ENCODE assay signal across 8 cellular contexts in the genomic region with DNA sequence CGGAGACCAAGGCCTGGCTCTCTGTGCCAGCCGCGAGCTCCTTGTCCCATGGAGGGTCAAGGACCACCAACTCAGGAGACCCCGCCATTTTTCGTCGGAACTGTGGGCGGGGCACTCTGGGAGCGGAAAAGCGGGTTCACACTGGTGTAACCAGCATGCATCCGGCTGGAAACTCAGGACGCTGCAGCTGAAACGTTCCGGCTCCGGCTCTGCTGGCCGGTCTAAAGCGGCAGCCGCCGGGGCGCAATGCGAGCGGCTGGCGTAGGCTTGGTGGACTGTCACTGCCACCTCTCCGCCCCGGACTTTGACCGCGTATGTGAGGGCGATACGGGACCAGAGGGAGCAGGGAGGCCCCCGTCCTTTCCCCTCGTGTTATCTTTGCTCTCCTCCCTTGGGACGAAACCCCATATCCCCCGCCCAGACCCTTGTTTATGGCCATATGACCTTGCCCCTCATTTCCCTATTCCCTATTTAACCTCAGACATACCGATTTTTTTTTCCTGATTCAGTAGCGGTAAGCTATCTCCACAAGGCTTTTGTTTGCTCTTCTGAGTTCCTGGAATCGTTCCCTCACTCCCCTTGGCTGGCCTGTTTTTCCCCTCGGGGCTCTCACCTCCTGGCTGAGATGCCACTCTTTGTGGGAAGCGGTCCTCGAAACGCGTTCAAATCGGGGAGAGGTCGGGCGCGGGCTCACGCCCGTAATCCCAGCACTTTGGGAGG. TPM values are rescaled to one million over a fixed set of nuclear protein-coding genes. Genes with fewer than 3 reads are reported as not detected.
DNase-seq lines count a peak whose midpoint lies in the region; ATAC-seq and TF ChIP-seq lines count a peak whose summit lies in the region.

TSS of gene NSL1 (minus strand) at position 102 of the 720 bp plus-strand sequence. CDS start at position 88, 14 bp downstream.
TSS of gene TATDN3 (plus strand) at position 219 of the 720 bp plus-strand sequence. CDS start at position 247, 28 bp downstream.

- peak; percentile 70 for ATAC-seq in HG02623 (IDR thresholded peaks at IDR 0.05; ENCODE audit: unreplicated experiment)

- H3K27me3 ChIP-seq in osteoblast (ENCODE audit: insufficient read depth, low read length): no peaks in the 10 kb centered on the region
- H3K27me3 ChIP-seq in testis: no peaks in the 10 kb centered on the region

- H2AFZ ChIP-seq in osteoblast (ENCODE audit: low read length): peak within 1 kb of the TSS; percentile 100

- H3K4me3 ChIP-seq in osteoblast (ENCODE audit: insufficient read depth, low read length) (peak within 1 kb of the TSS; percentile 97), testis (peak within 1 kb of the TSS; percentile 86 to 87)

- whole genome bisulfite sequencing in testis, 2 donors: 0 to 1% methylated on average over 27 to 37 of the region's 46 CpGs

- H3K4me1 ChIP-seq in osteoblast (ENCODE audit: insufficient read depth, low read length): peaks cover 13% of the 10 kb centered on the region
- H3K4me1 ChIP-seq in testis: peaks cover 6% of the 10 kb centered on the region

- TF ChIP-seq POLR2A in GM10847 (IDR thresholded peaks at IDR 0.05; ENCODE audit: extremely low read depth, insufficient read length) (peak; percentile 94), testis (IDR thresholded peaks at IDR 0.05) (no peak)

- H3K36me3 ChIP-seq in osteoblast (ENCODE audit: insufficient read depth, low read length): peaks cover 2% of the 10 kb centered on the region
- no peaks in the 10 kb centered on the region for H3K36me3 ChIP-seq in testis (ENCODE audit: low read depth, missing control alignments)

- intact Hi-C loops in testis (cut with DNase I; ENCODE audit: low total_unique reads): no loop called here

- no peaks in the 10 kb centered on the region for H3K36me3 Mint-ChIP-seq in activated naive CD8-positive, alpha-beta T cell
- no peaks in the 10 kb centered on the region for H3K36me3 Mint-ChIP-seq in glutamatergic neuron (ENCODE audit: unreplicated experiment)

- peaks cover 44% of the 10 kb centered on the region for H3K4me1 Mint-ChIP-seq in activated naive CD8-positive, alpha-beta T cell (ENCODE audit: low read depth)
- H3K4me1 Mint-ChIP-seq in glutamatergic neuron (ENCODE audit: low read depth, unreplicated experiment): peaks cover 6% of the 10 kb centered on the region

- H3K9me3 ChIP-seq in osteoblast (ENCODE audit: low read depth, low read length): no peaks in the 10 kb centered on the region
- H3K9me3 ChIP-seq in testis: no peaks in the 10 kb centered on the region

- no peaks in the 10 kb centered on the region for H3K9me3 Mint-ChIP-seq in activated naive CD8-positive, alpha-beta T cell (ENCODE audit: low read depth)
- H3K9me3 Mint-ChIP-seq in glutamatergic neuron (ENCODE audit: unreplicated experiment): peaks cover 4% of the 10 kb centered on the region

- H3K27ac ChIP-seq in osteoblast (ENCODE audit: low read depth, low read length) (peak within 1 kb of the TSS; percentile 99), testis (peak within 1 kb of the TSS; percentile 97)

- peak within 1 kb of the TSS; percentile 96 for H3K27ac Mint-ChIP-seq in activated naive CD8-positive, alpha-beta T cell
- H3K27ac Mint-ChIP-seq in glutamatergic neuron (ENCODE audit: unreplicated experiment): peak within 1 kb of the TSS; percentile 99

- H3K4me2 ChIP-seq in osteoblast (ENCODE audit: insufficient read depth, low read length): peak within 1 kb of the TSS; percentile 96

- H3K27me3 Mint-ChIP-seq in activated naive CD8-positive, alpha-beta T cell: no peaks in the 10 kb centered on the region
- H3K27me3 Mint-ChIP-seq in glutamatergic neuron (ENCODE audit: unreplicated experiment): peaks cover 7% of the 10 kb centered on the region

- TF ChIP-seq CTCF in glutamatergic neuron (IDR thresholded peaks at IDR 0.05; ENCODE audit: partially characterized antibody, unreplicated experiment) (no peak), osteoblast (IDR thresholded peaks at IDR 0.05; ENCODE audit: extremely low read depth, low read depth, low read length) (no peak), testis (IDR thresholded peaks at IDR 0.05) (no peak)

- H4K20me1 ChIP-seq in osteoblast (ENCODE audit: insufficient read depth, low read length): no peaks in the 10 kb centered on the region

- H3K4me3 Mint-ChIP-seq in activated naive CD8-positive, alpha-beta T cell: peak within 1 kb of the TSS; percentile 99
- H3K4me3 Mint-ChIP-seq in glutamatergic neuron (ENCODE audit: unreplicated experiment): peak within 1 kb of the TSS; percentile 100

- DNase-seq in NCI-H1092 treated with DMSO at 0.1 percent for 48 hours (lab: John Stamatoyannopoulos, UW): peak; percentile 96
- DNase-seq in SKM-1 treated with dmso at 0.1 percent for 144 hours (lab: John Stamatoyannopoulos, UW; ENCODE audit: unreplicated experiment): peak; percentile 80
- DNase-seq in glutamatergic neuron: peak; percentile 98
- DNase-seq in osteoblast (ENCODE audit: insufficient read length, low spot score, missing footprints): peak; percentile 92
- peak; percentile 88 for DNase-seq in testis

- H3K79me2 ChIP-seq in osteoblast (ENCODE audit: insufficient read depth, low read length): peaks cover 19% of the 10 kb centered on the region

RNA-seq across cellular contexts. Expression of gene NSL1, which starts in this region (rescaled TPM):
- total RNA-seq in glutamatergic neuron (ENCODE audit: unreplicated experiment): 35.0 TPM
- 28.2 and 29.8 TPM in 2 replicates for total RNA-seq in osteoblast
- 10 to 100 TPM; 50.0 to 52.7 TPM for total RNA-seq in testis
- polyA plus RNA-seq in testis (ENCODE audit: insufficient read depth, low read depth, low replicate concordance): 29.3 TPM

RNA-seq across cellular contexts. Expression of gene TATDN3, which starts in this region (rescaled TPM):
- total RNA-seq in glutamatergic neuron (ENCODE audit: unreplicated experiment): 15.8 TPM
- total RNA-seq in osteoblast: 14.1 and 18.3 TPM in 2 replicates
- 10 to 100 TPM in 1 of 2 donors, 1 to 10 TPM in 1; 9.5 to 17.9 TPM for total RNA-seq in testis
- polyA plus RNA-seq in testis (ENCODE audit: insufficient read depth, low read depth, low replicate concordance): 19.7 TPM

Comparison
In these comparisons a context has a peak if more than half of its experiments do, and no peak if none do; other contexts are left out.
1. Peak in every context shown above with its lines: DNase-seq, ATAC-seq, H3K4me3 ChIP-seq and H3K27ac ChIP-seq.